In genomic region chr9:124329393-124329792, GRCh38 we compare ENCODE assay signal across 24 cellular contexts.
A peak's percentile ranks its signal among the peaks of the same experiment; 100 is the strongest.
DNase-seq lines count a peak whose midpoint lies in the region; ATAC-seq, FAIRE-seq and TF ChIP-seq lines count a peak whose summit lies in the region.
"Had no signal": no experiment of that assay in that cellular context is flagged by ENCODE, and none has a peak within 500 bp of the region (broad histone marks: within the 10 kb centered on the region; RNA-seq: fewer than 3 reads in every experiment).

No MANE protein-coding gene starts in this region.

- TF ChIP-seq CTCF in neural crest cell (conservative IDR thresholded peaks at IDR 0.05), result no peak
- no peak for TF ChIP-seq CTCF in gastrocnemius medialis (IDR thresholded peaks at IDR 0.05 in 4 of 5, conservative IDR thresholded peaks at IDR 0.05 in 1 of 5)

- no peak overlapping the region for H3K4me3 ChIP-seq in gastrocnemius medialis
- H3K4me3 ChIP-seq: BLaER1, SJSA1 had no signal

- no peak overlapping the region for H3K4me3 Mint-ChIP-seq in neural crest cell
- no peak overlapping the region for H3K4me3 Mint-ChIP-seq in activated CD4-positive, alpha-beta memory T cell treated with anti-CD3 and anti-CD28 coated beads for 36 hours
- H3K4me3 Mint-ChIP-seq: CD4-positive, alpha-beta T cell had no signal

- H3K9me3 Mint-ChIP-seq in neural crest cell, result no peaks in the 10 kb centered on the region
- H3K9me3 Mint-ChIP-seq in activated CD4-positive, alpha-beta memory T cell treated with anti-CD3 and anti-CD28 coated beads for 36 hours, result no peaks in the 10 kb centered on the region
- H3K9me3 Mint-ChIP-seq: CD4-positive, alpha-beta T cell had no signal

- no peaks in the 10 kb centered on the region for H3K27me3 Mint-ChIP-seq in neural crest cell (ENCODE audit: low read depth)
- no peaks in the 10 kb centered on the region for H3K27me3 Mint-ChIP-seq in activated CD4-positive, alpha-beta memory T cell treated with anti-CD3 and anti-CD28 coated beads for 36 hours
- H3K27me3 Mint-ChIP-seq: CD4-positive, alpha-beta T cell had no signal

- peak overlapping the region; percentile 57 for H3K27ac Mint-ChIP-seq in neural crest cell (ENCODE audit: unreplicated experiment)
- H3K27ac Mint-ChIP-seq in activated CD4-positive, alpha-beta memory T cell treated with anti-CD3 and anti-CD28 coated beads for 36 hours, result no peak overlapping the region
- H3K27ac Mint-ChIP-seq: CD4-positive, alpha-beta T cell had no signal

- intact Hi-C loops in gastrocnemius medialis (cut with DNase I; ENCODE audit: low total_unique reads), result no loop called here
- intact Hi-C loops in activated CD4-positive, alpha-beta memory T cell treated with anti-CD3 and anti-CD28 coated beads for 36 hours (cut with micrococcal nuclease), result no loop called here

- H3K4me1 Mint-ChIP-seq in neural crest cell, result peaks cover 13% of the 10 kb centered on the region
- no peaks in the 10 kb centered on the region for H3K4me1 Mint-ChIP-seq in activated CD4-positive, alpha-beta memory T cell treated with anti-CD3 and anti-CD28 coated beads for 36 hours (ENCODE audit: low read depth)

- H3K36me3 Mint-ChIP-seq in neural crest cell (ENCODE audit: low read depth), result no peaks in the 10 kb centered on the region
- H3K36me3 Mint-ChIP-seq in activated CD4-positive, alpha-beta memory T cell treated with anti-CD3 and anti-CD28 coated beads for 36 hours, result no peaks in the 10 kb centered on the region

- in situ Hi-C loops in gastrocnemius medialis (cut with MboI; ENCODE audit: low sequenced_read_pairs in 4 of 4), result no loop called here

- ATAC-seq in gastrocnemius medialis, result no peak

- H3K27ac ChIP-seq in caudate nucleus (ENCODE audit: low read depth, low read length) (peak overlapping the region; percentile 84), gastrocnemius medialis (peak overlapping the region in 3 of 4 donors; percentile 75 to 92 (median 78))
- H3K27ac ChIP-seq: BLaER1, SJSA1 had no signal

- no peak for TF ChIP-seq POLR2A in gastrocnemius medialis (IDR thresholded peaks at IDR 0.05)

- POLR2A ChIA-PET in activated CD4-positive, alpha-beta memory T cell treated with anti-CD3 and anti-CD28 coated beads for 36 hours (lab: Charles Lee), result no interaction called here

- DNase-seq in C1 segment of cervical spinal cord (lab: John Stamatoyannopoulos, UW) (peak in 8 of 14 donors; percentile 14 to 59 (median 42)), caudate nucleus (lab: John Stamatoyannopoulos, UW) (peak in 31 of 61 donors; percentile 7 to 65 (median 35)), neural crest cell (ENCODE audit: low read depth, low spot score) (no peak), gastrocnemius medialis (no peak), SW 1271 (lab: John Stamatoyannopoulos, UW) (no peak), RCC 7860 (ENCODE audit: low spot score) (no peak)
- DNase-seq in activated CD4-positive, alpha-beta memory T cell treated with anti-CD3 and anti-CD28 coated beads for 36 hours, result no peak
- DNase-seq: CD4-positive, alpha-beta T cell; DMS53; KBM-7; MV-4-11; NCI-H1105; NCI-H1436 treated with DMSO at 0.1 percent for 48 hours; NCI-H1930; NCI-H446; NCI-H524 treated with DMSO at 0.1 percent for 48 hours; NCI-H774; Right ventricle myocardium superior had no signal

- peaks cover 4 to 6% of the 10 kb centered on the region in 2 donors for H3K4me1 ChIP-seq in gastrocnemius medialis
- H3K4me1 ChIP-seq: SJSA1 had no signal

- no peaks in the 10 kb centered on the region for H3K27me3 ChIP-seq in gastrocnemius medialis
- H3K27me3 ChIP-seq: BLaER1, SJSA1 had no signal

- CTCF ChIA-PET in activated CD4-positive, alpha-beta memory T cell treated with anti-CD3 and anti-CD28 coated beads for 36 hours (lab: Charles Lee), result no interaction called here

- FAIRE-seq in RCC 7860 (lab: Jason Lieb, UNC), result no peak
- FAIRE-seq: A204.1, D721Med, GM18507, H54 had no signal

- H3K9me3 ChIP-seq in gastrocnemius medialis, result no peaks in the 10 kb centered on the region
- H3K9me3 ChIP-seq: BLaER1, SJSA1 had no signal

- no peaks in the 10 kb centered on the region for H3K36me3 ChIP-seq in gastrocnemius medialis

Comparison
In these comparisons a context has a peak if more than half of its experiments do, and no peak if none do; other contexts are left out.
1. DNase-seq: peak in C1 segment of cervical spinal cord (8 of 14) and caudate nucleus (31 of 61); none in neural crest cell (single experiment), gastrocnemius medialis (0 of 2), SW 1271 (0 of 2), activated CD4-positive, alpha-beta memory T cell treated with anti-CD3 and anti-CD28 coated beads for 36 hours (single experiment) and RCC 7860 (single experiment).